1 cellular context compared by ENCODE assay signal in genomic region chr4:70705146-70705855, GRCh38.
TF ChIP-seq lines count a peak whose summit lies in the region.

No MANE protein-coding gene starts in this region.

TF ChIP-seq in HepG2, 621 proteins besides CTCF, POLR2A, EP300 and RAD21 (continues in another document):
- TF ChIP-seq ETV5 (CRISPR knock-in tag; IDR thresholded peaks at IDR 0.05; ENCODE audit: borderline replicate concordance) (no peak), SRY (CRISPR knock-in tag; IDR thresholded peaks at IDR 0.05) (peak; percentile 74; the same call in 1 of the 2 replicates), NFYB (CRISPR knock-in tag; IDR thresholded peaks at IDR 0.05) (no peak), TAF1 (CRISPR knock-in tag; IDR thresholded peaks at IDR 0.05) (peak; percentile 61; the same call in 1 of the 2 replicates), RFX5 (IDR thresholded peaks at IDR 0.05; ENCODE audit: low read depth, low read length) (no peak), ZNF556 (CRISPR knock-in tag; IDR thresholded peaks at IDR 0.05; ENCODE audit: borderline replicate concordance) (no peak), NCOA5 (CRISPR knock-in tag; IDR thresholded peaks at IDR 0.05) (no peak), POLR2AphosphoS2 (IDR thresholded peaks at IDR 0.05; ENCODE audit: low read depth, low read length) (no peak), TCF12 (IDR thresholded peaks at IDR 0.05) (no peak), TCF12 (CRISPR knock-in tag; IDR thresholded peaks at IDR 0.05) (no peak; the same call in 1 of the 2 replicates), ZNF382 (CRISPR knock-in tag; IDR thresholded peaks at IDR 0.05; ENCODE audit: borderline replicate concordance) (no peak), CC2D1A (CRISPR knock-in tag; IDR thresholded peaks at IDR 0.05) (no peak), ZFP1 (CRISPR knock-in tag; IDR thresholded peaks at IDR 0.05) (no peak), NR2F2 (IDR thresholded peaks at IDR 0.05; ENCODE audit: borderline replicate concordance, low read depth) (no peak), NPAS2 (CRISPR knock-in tag; IDR thresholded peaks at IDR 0.05; ENCODE audit: borderline replicate concordance) (no peak), ZNF549 (CRISPR knock-in tag; IDR thresholded peaks at IDR 0.05) (no peak), SRSF1 (optimal IDR thresholded peaks at IDR 0.05; ENCODE audit: low read depth, low read length) (no peak), FOXK2 (IDR thresholded peaks at IDR 0.05) (no peak), ARID4A (CRISPR knock-in tag; IDR thresholded peaks at IDR 0.05; ENCODE audit: borderline replicate concordance) (peak; percentile 56), ZNF761 (CRISPR knock-in tag; conservative IDR thresholded peaks at IDR 0.05) (no peak), FOSL1 (CRISPR knock-in tag; IDR thresholded peaks at IDR 0.05; ENCODE audit: borderline replicate concordance) (no peak), RAD51 (IDR thresholded peaks at IDR 0.05; ENCODE audit: borderline replicate concordance) (no peak), SRSF9 (IDR thresholded peaks at IDR 0.05; ENCODE audit: borderline replicate concordance, insufficient read depth, low read depth, low read length, poor library complexity, severe bottlenecking) (no peak), ARID2 (CRISPR knock-in tag; IDR thresholded peaks at IDR 0.05; ENCODE audit: borderline replicate concordance) (0 out of 2 replicates have a peak, but pooled peaks have one; percentile 22), DMAP1 (CRISPR knock-in tag; IDR thresholded peaks at IDR 0.05) (peak; percentile 76), DZIP1 (CRISPR knock-in tag; IDR thresholded peaks at IDR 0.05) (peak; percentile 84), HDAC2 (CRISPR knock-in tag; IDR thresholded peaks at IDR 0.05) (no peak), ZNF441 (CRISPR knock-in tag; IDR thresholded peaks at IDR 0.05; ENCODE audit: borderline replicate concordance) (0 out of 2 replicates have a peak, but pooled peaks have one; percentile 65), ZNF33A (CRISPR knock-in tag; IDR thresholded peaks at IDR 0.05; ENCODE audit: borderline replicate concordance) (no peak), ZNF367 (CRISPR knock-in tag; IDR thresholded peaks at IDR 0.05; ENCODE audit: borderline replicate concordance) (no peak), ZSCAN31 (CRISPR knock-in tag; IDR thresholded peaks at IDR 0.05; ENCODE audit: low read depth) (no peak), TEAD2 (CRISPR knock-in tag; IDR thresholded peaks at IDR 0.05) (0 out of 2 replicates have a peak, but pooled peaks have one; percentile 20), IRX3 (CRISPR knock-in tag; IDR thresholded peaks at IDR 0.05; ENCODE audit: borderline replicate concordance, low read depth) (peak; percentile 67; the same call in 1 of the 2 replicates), ZNF10 (CRISPR knock-in tag; IDR thresholded peaks at IDR 0.05; ENCODE audit: borderline replicate concordance, low read depth) (no peak), ZFY (CRISPR knock-in tag; IDR thresholded peaks at IDR 0.05) (peak; percentile 87), RXRA (CRISPR knock-in tag; IDR thresholded peaks at IDR 0.05) (peak; percentile 64; the same call in 1 of the 2 replicates), POGZ (CRISPR knock-in tag; IDR thresholded peaks at IDR 0.05) (no peak), TOPORS (CRISPR knock-in tag; IDR thresholded peaks at IDR 0.05) (no peak), MLX (CRISPR knock-in tag; IDR thresholded peaks at IDR 0.05) (no peak), ZNF317 (CRISPR knock-in tag; IDR thresholded peaks at IDR 0.05) (no peak), ZNF672 (CRISPR knock-in tag; IDR thresholded peaks at IDR 0.05) (no peak)
- TF ChIP-seq, protein P1, sequence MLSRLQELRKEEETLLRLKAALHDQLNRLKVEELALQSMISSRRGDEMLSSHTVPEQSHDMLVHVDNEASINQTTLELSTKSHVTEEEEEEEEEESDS (CRISPR knock-in tag; IDR thresholded peaks at IDR 0.05; ENCODE audit: borderline replicate concordance): no peak
- TF ChIP-seq, protein P2, sequence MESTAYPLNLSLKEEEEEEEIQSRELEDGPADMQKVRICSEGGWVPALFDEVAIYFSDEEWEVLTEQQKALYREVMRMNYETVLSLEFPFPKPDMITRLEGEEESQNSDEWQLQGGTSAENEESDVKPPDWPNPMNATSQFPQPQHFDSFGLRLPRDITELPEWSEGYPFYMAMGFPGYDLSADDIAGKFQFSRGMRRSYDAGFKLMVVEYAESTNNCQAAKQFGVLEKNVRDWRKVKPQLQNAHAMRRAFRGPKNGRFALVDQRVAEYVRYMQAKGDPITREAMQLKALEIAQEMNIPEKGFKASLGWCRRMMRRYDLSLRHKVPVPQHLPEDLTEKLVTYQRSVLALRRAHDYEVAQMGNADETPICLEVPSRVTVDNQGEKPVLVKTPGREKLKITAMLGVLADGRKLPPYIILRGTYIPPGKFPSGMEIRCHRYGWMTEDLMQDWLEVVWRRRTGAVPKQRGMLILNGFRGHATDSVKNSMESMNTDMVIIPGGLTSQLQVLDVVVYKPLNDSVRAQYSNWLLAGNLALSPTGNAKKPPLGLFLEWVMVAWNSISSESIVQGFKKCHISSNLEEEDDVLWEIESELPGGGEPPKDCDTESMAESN (CRISPR knock-in tag; conservative IDR thresholded peaks at IDR 0.05): no peak; the same call in 1 of the 2 replicates
- TF ChIP-seq, protein P3, sequence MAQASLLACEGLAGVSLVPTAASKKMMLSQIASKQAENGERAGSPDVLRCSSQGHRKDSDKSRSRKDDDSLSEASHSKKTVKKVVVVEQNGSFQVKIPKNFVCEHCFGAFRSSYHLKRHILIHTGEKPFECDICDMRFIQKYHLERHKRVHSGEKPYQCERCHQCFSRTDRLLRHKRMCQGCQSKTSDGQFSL (CRISPR knock-in tag; IDR thresholded peaks at IDR 0.05): no peak
- TF ChIP-seq, protein P4, sequence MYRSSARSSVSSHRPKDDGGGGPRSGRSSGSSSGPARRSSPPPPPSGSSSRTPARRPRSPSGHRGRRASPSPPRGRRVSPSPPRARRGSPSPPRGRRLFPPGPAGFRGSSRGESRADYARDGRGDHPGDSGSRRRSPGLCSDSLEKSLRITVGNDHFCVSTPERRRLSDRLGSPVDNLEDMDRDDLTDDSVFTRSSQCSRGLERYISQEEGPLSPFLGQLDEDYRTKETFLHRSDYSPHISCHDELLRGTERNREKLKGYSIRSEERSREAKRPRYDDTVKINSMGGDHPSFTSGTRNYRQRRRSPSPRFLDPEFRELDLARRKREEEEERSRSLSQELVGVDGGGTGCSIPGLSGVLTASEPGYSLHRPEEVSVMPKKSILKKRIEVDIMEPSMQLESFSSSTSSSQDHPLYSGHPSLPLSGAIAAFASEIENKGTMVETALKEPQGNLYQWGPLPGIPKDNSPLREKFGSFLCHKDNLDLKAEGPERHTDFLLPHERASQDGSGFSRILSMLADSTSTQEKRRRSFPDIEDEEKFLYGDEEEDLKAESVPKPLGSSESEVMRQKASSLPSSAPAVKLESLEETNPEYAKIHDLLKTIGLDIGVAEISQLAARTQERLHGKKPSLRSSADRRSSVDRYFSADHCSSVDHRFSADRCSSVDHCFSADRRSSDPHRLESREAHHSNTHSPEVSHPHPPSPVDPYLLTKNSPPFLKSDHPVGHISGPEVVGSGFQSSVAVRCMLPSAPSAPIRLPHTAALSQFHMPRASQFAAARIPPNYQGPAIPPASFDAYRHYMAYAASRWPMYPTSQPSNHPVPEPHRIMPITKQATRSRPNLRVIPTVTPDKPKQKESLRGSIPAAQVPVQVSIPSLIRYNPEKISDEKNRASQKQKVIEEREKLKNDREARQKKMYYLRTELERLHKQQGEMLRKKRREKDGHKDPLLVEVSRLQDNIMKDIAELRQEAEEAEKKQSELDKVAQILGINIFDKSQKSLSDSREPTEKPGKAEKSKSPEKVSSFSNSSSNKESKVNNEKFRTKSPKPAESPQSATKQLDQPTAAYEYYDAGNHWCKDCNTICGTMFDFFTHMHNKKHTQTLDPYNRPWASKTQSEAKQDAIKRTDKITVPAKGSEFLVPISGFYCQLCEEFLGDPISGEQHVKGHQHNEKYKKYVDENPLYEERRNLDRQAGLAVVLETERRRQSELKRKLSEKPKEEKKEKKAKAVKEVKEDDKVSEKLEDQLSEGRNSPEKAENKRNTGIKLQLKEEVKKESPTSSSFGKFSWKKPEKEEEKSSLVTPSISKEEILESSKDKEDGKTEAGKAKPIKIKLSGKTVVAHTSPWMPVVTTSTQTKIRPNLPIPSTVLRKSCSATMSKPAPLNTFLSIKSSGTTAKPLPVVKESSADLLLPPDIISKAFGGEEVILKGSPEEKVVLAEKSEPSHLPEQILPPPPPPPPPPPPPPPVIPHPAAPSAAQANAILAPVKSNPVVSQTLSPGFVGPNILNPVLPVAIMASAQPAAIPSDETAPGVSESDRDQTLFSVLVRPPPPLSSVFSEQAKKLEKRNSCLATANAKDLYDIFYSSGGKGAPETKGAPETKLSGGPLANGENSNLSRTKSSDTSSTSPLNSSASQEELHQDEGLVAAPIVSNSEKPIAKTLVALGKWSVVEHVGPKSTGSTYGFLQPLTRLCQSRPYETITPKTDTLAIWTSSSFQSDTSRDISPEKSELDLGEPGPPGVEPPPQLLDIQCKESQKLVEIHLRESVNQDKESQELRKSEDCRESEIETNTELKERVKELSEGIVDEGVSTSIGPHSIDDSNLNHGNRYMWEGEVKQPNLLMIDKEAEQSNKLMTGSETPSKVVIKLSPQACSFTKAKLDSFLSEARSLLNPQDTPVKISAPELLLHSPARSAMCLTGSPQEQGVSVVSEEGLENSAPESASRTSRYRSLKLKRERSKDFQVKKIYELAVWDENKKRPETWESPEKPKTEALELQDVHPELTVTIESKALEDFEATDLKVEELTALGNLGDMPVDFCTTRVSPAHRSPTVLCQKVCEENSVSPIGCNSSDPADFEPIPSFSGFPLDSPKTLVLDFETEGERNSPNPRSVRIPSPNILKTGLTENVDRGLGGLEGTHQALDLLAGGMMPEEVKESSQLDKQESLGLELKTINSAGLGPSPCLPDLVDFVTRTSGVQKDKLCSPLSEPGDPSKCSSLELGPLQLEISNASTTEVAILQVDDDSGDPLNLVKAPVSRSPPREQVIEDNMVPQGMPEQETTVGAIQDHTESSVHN (CRISPR knock-in tag; IDR thresholded peaks at IDR 0.05): no peak
- TF ChIP-seq, protein P5, sequence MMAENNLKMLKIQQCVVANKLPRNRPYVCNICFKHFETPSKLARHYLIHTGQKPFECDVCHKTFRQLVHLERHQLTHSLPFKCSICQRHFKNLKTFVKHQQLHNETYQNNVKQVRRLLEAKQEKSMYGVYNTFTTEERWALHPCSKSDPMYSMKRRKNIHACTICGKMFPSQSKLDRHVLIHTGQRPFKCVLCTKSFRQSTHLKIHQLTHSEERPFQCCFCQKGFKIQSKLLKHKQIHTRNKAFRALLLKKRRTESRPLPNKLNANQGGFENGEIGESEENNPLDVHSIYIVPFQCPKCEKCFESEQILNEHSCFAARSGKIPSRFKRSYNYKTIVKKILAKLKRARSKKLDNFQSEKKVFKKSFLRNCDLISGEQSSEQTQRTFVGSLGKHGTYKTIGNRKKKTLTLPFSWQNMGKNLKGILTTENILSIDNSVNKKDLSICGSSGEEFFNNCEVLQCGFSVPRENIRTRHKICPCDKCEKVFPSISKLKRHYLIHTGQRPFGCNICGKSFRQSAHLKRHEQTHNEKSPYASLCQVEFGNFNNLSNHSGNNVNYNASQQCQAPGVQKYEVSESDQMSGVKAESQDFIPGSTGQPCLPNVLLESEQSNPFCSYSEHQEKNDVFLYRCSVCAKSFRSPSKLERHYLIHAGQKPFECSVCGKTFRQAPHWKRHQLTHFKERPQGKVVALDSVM (CRISPR knock-in tag; IDR thresholded peaks at IDR 0.05): peak; percentile 58
